ENCODE assay signal across 10 cellular contexts in genomic region chr3:50388021-50388719, GRCh38. TPM values are rescaled to one million over a fixed set of nuclear protein-coding genes. Genes with fewer than 3 reads are reported as not detected.
DNase-seq lines count a peak whose midpoint lies in the region; ATAC-seq and TF ChIP-seq lines count a peak whose summit lies in the region.
"Had no signal": no experiment of that assay in that cellular context is flagged by ENCODE, and none has a peak within 500 bp of the region (broad histone marks: within the 10 kb centered on the region; RNA-seq: fewer than 3 reads in every experiment).

No MANE protein-coding gene starts in this region.

- peak; percentile 68 for DNase-seq in BE2C
- peak; percentile 96 for DNase-seq in H7
- DNase-seq in UCSD-AML1 (lab: John Stamatoyannopoulos, UW; ENCODE audit: unreplicated experiment), result peak; percentile 34
- no peak for DNase-seq in kidney epithelial cell (ENCODE audit: low read depth)
- DNase-seq in natural killer cell, result no peak
- DNase-seq in NCI-H1048 (lab: John Stamatoyannopoulos, UW), result no peak
- DNase-seq in T-helper 17 cell, result no peak
- DNase-seq: activated T-cell treated with anti-CD3 and anti-CD28 coated beads for 4 hours had no signal

- no peak overlapping the region for H3K4me3 Mint-ChIP-seq in natural killer cell
- H3K4me3 Mint-ChIP-seq in T-helper 17 cell, result no peak overlapping the region

- no peak overlapping the region for H3K4me3 ChIP-seq in BE2C (ENCODE audit: low read depth, low read length)
- no peak overlapping the region for H3K4me3 ChIP-seq in H7 (ENCODE audit: insufficient read depth, low read depth, low read length)
- H3K4me3 ChIP-seq in kidney epithelial cell (ENCODE audit: low read depth, low read length), result no peak overlapping the region

- H3K36me3 ChIP-seq in BE2C, result no peaks in the 10 kb centered on the region
- H3K36me3 ChIP-seq in H7 (replicated peaks; ENCODE audit: control insufficient read depth, insufficient read depth, low read length), result no peaks in the 10 kb centered on the region
- no peaks in the 10 kb centered on the region for H3K36me3 ChIP-seq in kidney epithelial cell (ENCODE audit: control insufficient read depth, insufficient read depth, low read length)
- H3K36me3 ChIP-seq: neutrophil had no signal

- H3K27me3 ChIP-seq in BE2C (no peaks in the 10 kb centered on the region), H7 (ENCODE audit: control insufficient read depth, insufficient read depth, low read length) (no peaks in the 10 kb centered on the region), kidney epithelial cell (ENCODE audit: control insufficient read depth, insufficient read depth, low read length) (peaks cover 48% of the 10 kb centered on the region)

- ATAC-seq in natural killer cell (no peak), HG02852 (IDR thresholded peaks at IDR 0.05; ENCODE audit: unreplicated experiment) (no peak), T-helper 17 cell (no peak)

- H3K4me1 ChIP-seq in BE2C, result peaks cover 65% of the 10 kb centered on the region

- H3K27me3 Mint-ChIP-seq in natural killer cell (ENCODE audit: low read depth in 2 of 2) (no peaks in the 10 kb centered on the region), T-helper 17 cell (no peaks in the 10 kb centered on the region)

- peaks cover 16 to 27% of the 10 kb centered on the region in 2 donors for H3K4me1 Mint-ChIP-seq in natural killer cell
- no peaks in the 10 kb centered on the region for H3K4me1 Mint-ChIP-seq in T-helper 17 cell

- H3K9me3 Mint-ChIP-seq in natural killer cell, result no peaks in the 10 kb centered on the region

- H3K27ac Mint-ChIP-seq in natural killer cell (no peak overlapping the region), T-helper 17 cell (no peak overlapping the region)

- intact Hi-C loops in natural killer cell (cut with micrococcal nuclease), result no loop called here

- H3K9me3 ChIP-seq in BE2C (no peaks in the 10 kb centered on the region), T-helper 17 cell (ENCODE audit: control insufficient read depth, low read length, poor library complexity, severe bottlenecking) (no peaks in the 10 kb centered on the region)
- H3K9me3 ChIP-seq: neutrophil had no signal

- TF ChIP-seq CTCF in BE2C (IDR thresholded peaks at IDR 0.05; ENCODE audit: low read depth, low read length) (peak; percentile 65), kidney epithelial cell (IDR thresholded peaks at IDR 0.05; ENCODE audit: insufficient read depth, low read length, poor library complexity, severe bottlenecking) (peak; percentile 52), natural killer cell (IDR thresholded peaks at IDR 0.05) (no peak)

- H3K36me3 Mint-ChIP-seq in natural killer cell (no peaks in the 10 kb centered on the region), T-helper 17 cell (ENCODE audit: low read depth) (no peaks in the 10 kb centered on the region)

RNA-seq across cellular contexts. Expression of gene TMEM115, which starts 28.8 kb away (rescaled TPM):
- polyA plus RNA-seq in BE2C (2012; ENCODE audit: insufficient read depth, insufficient read length, low read depth), result 60.3 TPM
- 33.1 and 38.7 TPM in 2 replicates for total RNA-seq in H7 (2014; rRNA removed; shearing (Covaris generic))
- total RNA-seq in kidney epithelial cell (82.5 and 90.0 TPM in 2 replicates), natural killer cell (10 to 100 TPM; 15.3 to 24.3 (median 22.7) TPM), T-helper 17 cell (10 to 100 TPM; 16.7 to 17.4 TPM)

RNA-seq across cellular contexts. Expression of gene CYB561D2, which starts 37.5 kb away (rescaled TPM):
- 56.7 TPM for polyA plus RNA-seq in BE2C (2012; ENCODE audit: insufficient read depth, insufficient read length, low read depth)
- 19.0 and 20.0 TPM in 2 replicates for total RNA-seq in H7 (2014; rRNA removed; shearing (Covaris generic))
- total RNA-seq in kidney epithelial cell (22.3 and 24.0 TPM in 2 replicates), natural killer cell (10 to 100 TPM; 39.6 to 54.0 (median 50.5) TPM), T-helper 17 cell (10 to 100 TPM; 20.8 to 27.2 TPM)

RNA-seq across cellular contexts. Expression of gene NPRL2, which starts 37.6 kb away (rescaled TPM):
- polyA plus RNA-seq in BE2C (2012; ENCODE audit: insufficient read depth, insufficient read length, low read depth), result 82.1 TPM
- total RNA-seq in H7 (2014; rRNA removed; shearing (Covaris generic)), result 41.1 and 41.6 TPM in 2 replicates
- 18.0 and 19.0 TPM in 2 replicates for total RNA-seq in kidney epithelial cell
- 10 to 100 TPM; 78.9 to 87.6 (median 80.9) TPM for total RNA-seq in natural killer cell
- total RNA-seq in T-helper 17 cell, result 10 to 100 TPM; 27.5 to 29.1 TPM

RNA-seq across cellular contexts. Expression of gene ZMYND10, which starts 42.6 kb away (rescaled TPM):
- 2.0 TPM for polyA plus RNA-seq in BE2C (2012; ENCODE audit: insufficient read depth, insufficient read length, low read depth)
- 1.1 and 1.3 TPM in 2 replicates for total RNA-seq in H7 (2014; rRNA removed; shearing (Covaris generic))
- total RNA-seq in kidney epithelial cell (1.7 TPM in 1 of 2 replicates, not detected in the other), natural killer cell (1 to 10 TPM; 3.0 to 6.3 (median 3.5) TPM), T-helper 17 cell (1 to 10 TPM; 1.1 to 1.3 TPM)

RNA-seq across cellular contexts. Expression of gene RASSF1, which starts 47.5 kb away (rescaled TPM):
- 36.7 TPM for polyA plus RNA-seq in BE2C (2012; ENCODE audit: insufficient read depth, insufficient read length, low read depth)
- 11.4 and 16.7 TPM in 2 replicates for total RNA-seq in H7 (2014; rRNA removed; shearing (Covaris generic))
- 16.6 and 19.9 TPM in 2 replicates for total RNA-seq in kidney epithelial cell
- 100 to 1,000 TPM; 298 to 329 (median 305) TPM for total RNA-seq in natural killer cell
- 100 to 1,000 TPM in 1 of 2 donors, 10 to 100 TPM in 1; 83.5 to 105 TPM for total RNA-seq in T-helper 17 cell

Comparison
In these comparisons a context has a peak if more than half of its experiments do, and no peak if none do; other contexts are left out.
1. DNase-seq: peak in BE2C (single experiment), H7 (single experiment) and UCSD-AML1 (single experiment); none in kidney epithelial cell (single experiment), natural killer cell (single experiment), NCI-H1048 (single experiment) and T-helper 17 cell (0 of 3).